Comparison of ENCODE assay signal across 9 cellular contexts in the genomic region with DNA sequence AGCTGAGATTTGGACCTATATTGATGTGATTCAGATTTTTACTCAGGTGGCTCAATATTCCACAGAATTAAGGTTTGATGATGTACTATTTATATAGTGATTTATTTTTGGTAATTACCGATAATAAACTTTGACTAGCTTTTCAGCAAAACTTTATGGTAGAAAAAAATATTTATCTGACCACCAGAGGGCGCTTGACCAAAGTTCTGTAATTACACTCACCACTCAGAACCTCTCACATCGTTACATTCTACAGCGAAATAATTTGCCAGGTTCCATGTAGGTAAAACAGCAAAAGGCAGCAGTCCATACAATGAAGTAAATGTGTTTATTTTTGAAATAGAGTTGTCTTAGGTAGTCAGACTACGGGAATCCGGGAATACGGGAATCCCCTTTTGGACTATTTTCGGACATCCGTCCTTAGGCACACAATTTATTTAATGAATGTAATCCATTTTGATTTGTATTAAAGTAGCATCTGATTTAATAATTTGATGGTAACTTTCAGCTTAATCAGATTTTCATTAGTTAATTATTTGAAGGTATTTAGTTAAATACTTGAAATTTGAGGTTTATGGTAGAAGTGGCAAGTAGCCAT.
DNase-seq lines count a peak whose midpoint lies in the region; ATAC-seq and TF ChIP-seq lines count a peak whose summit lies in the region.
"Had no signal": no experiment of that assay in that cellular context is flagged by ENCODE, and none has a peak within 500 bp of the region (broad histone marks: within the 10 kb centered on the region; RNA-seq: fewer than 3 reads in every experiment).

No MANE protein-coding gene starts in this region.

- H3K27ac Mint-ChIP-seq in chondrocyte (ENCODE audit: unreplicated experiment) (no peak overlapping the region), mesothelial cell of epicardium (no peak overlapping the region)
- H3K27ac Mint-ChIP-seq: memory B cell had no signal

- no peaks in the 10 kb centered on the region for H3K27me3 ChIP-seq in BJ (ENCODE audit: control insufficient read depth, insufficient read depth, low read length)

- CTCF ChIA-PET in BJ (lab: Yijun Ruan, JAX) = interaction anchor here (0.6 to 4.1 kb wide), 27 partner anchors 10 to 1052 kb away, joined by 3 to 40 read pairs (median 4); no protein-coding TSS in a partner anchor

- H3K9me3 Mint-ChIP-seq in chondrocyte (ENCODE audit: low read depth) (no peaks in the 10 kb centered on the region), mesothelial cell of epicardium (no peaks in the 10 kb centered on the region)
- H3K9me3 Mint-ChIP-seq: memory B cell had no signal

- POLR2A ChIA-PET in BJ (lab: Charles Lee) = interaction anchor here (0.6 kb wide), 1 partner anchor 106 kb away, joined by 3 read pairs; no protein-coding TSS in a partner anchor

- H3K36me3 ChIP-seq in BJ (ENCODE audit: control insufficient read depth, insufficient read depth, low read length) = no peaks in the 10 kb centered on the region

- DNase-seq in BJ (ENCODE audit: low read depth) = no peak
- peak; percentile 4 for DNase-seq in GM12864 (ENCODE audit: low read depth)
- peak; percentile 42 for DNase-seq in NCI-H345 (lab: John Stamatoyannopoulos, UW)
- DNase-seq in chondrocyte (ENCODE audit: low spot score) = no peak
- DNase-seq in mesothelial cell of epicardium (ENCODE audit: low spot score in 2 of 2, unreplicated experiment in 2 of 2) = no peak
- DNase-seq in ecto neural progenitor cell (ENCODE audit: low spot score) = no peak

- H3K4me3 Mint-ChIP-seq in chondrocyte (ENCODE audit: unreplicated experiment) (no peak overlapping the region), mesothelial cell of epicardium (no peak overlapping the region)
- H3K4me3 Mint-ChIP-seq: memory B cell had no signal

- H3K27me3 Mint-ChIP-seq in chondrocyte (ENCODE audit: low read depth) = no peaks in the 10 kb centered on the region
- H3K27me3 Mint-ChIP-seq in mesothelial cell of epicardium (ENCODE audit: low read depth) = no peaks in the 10 kb centered on the region
- H3K27me3 Mint-ChIP-seq: memory B cell had no signal

- ATAC-seq in GM21737 (IDR thresholded peaks at IDR 0.05; ENCODE audit: unreplicated experiment) = no peak
- no peak for ATAC-seq in GM19452 (IDR thresholded peaks at IDR 0.05; ENCODE audit: unreplicated experiment)

- no peak overlapping the region for H3K4me3 ChIP-seq in BJ (ENCODE audit: low read depth, low read length)
- no peak overlapping the region for H3K4me3 ChIP-seq in GM12864 (ENCODE audit: low read depth, low read length)

- TF ChIP-seq CTCF in BJ (IDR thresholded peaks at IDR 0.05; ENCODE audit: insufficient read depth, low read depth, low read length) (peak; percentile 49), GM12864 (IDR thresholded peaks at IDR 0.05; ENCODE audit: low read depth, low read length, missing control alignments) (peak; percentile 41), chondrocyte (IDR thresholded peaks at IDR 0.05) (peak; percentile 93), mesothelial cell of epicardium (IDR thresholded peaks at IDR 0.05; ENCODE audit: unreplicated experiment) (peak; percentile 99)

- H3K36me3 Mint-ChIP-seq in chondrocyte (ENCODE audit: low read depth) (no peaks in the 10 kb centered on the region), mesothelial cell of epicardium (no peaks in the 10 kb centered on the region)
- H3K36me3 Mint-ChIP-seq: memory B cell had no signal

- H3K4me1 Mint-ChIP-seq in chondrocyte (ENCODE audit: low read depth) (no peaks in the 10 kb centered on the region), mesothelial cell of epicardium (no peaks in the 10 kb centered on the region)
- H3K4me1 Mint-ChIP-seq: memory B cell had no signal

Comparison
In these comparisons a context has a peak if more than half of its experiments do, and no peak if none do; other contexts are left out.
1. DNase-seq: peak in GM12864 (single experiment) and NCI-H345 (single experiment); none in BJ (single experiment), chondrocyte (single experiment), mesothelial cell of epicardium (0 of 2) and ecto neural progenitor cell (single experiment).
2. CTCF ChIP-seq: peak in every context shown above with its lines; median percentile 99 in mesothelial cell of epicardium; 93 in chondrocyte; 49 in BJ; 41 in GM12864.